In genomic region chr15:42650208-42651066, GRCh38 we compare ENCODE assay signal across 8 cellular contexts.
DNase-seq lines count a peak whose midpoint lies in the region; ATAC-seq and TF ChIP-seq lines count a peak whose summit lies in the region.

No MANE protein-coding gene starts in this region.

- no peaks in the 10 kb centered on the region for H4K20me1 ChIP-seq in IMR-90 (ENCODE audit: insufficient read depth, low read length)
- no peaks in the 10 kb centered on the region for H4K20me1 ChIP-seq in PC-3 (ENCODE audit: low read length)

- DNase-seq in AG09309 (ENCODE audit: low read depth) (peak; percentile 66), IMR-90 (peak; percentile 88), PC-3 (peak; percentile 98), fibroblast of the conjunctiva (ENCODE audit: low read depth) (peak; percentile 75), nucleus accumbens (lab: John Stamatoyannopoulos, UW) (peak in 44 of 56 donors; percentile 2 to 70 (median 29)), transverse colon (peak; percentile 67)
- DNase-seq in activated T-cell treated with anti-CD3 and anti-CD28 coated beads, Interleukin-2, amount 50 U/mL, for 4 hours: peak; percentile 29

- CTCF ChIA-PET in IMR-90 (lab: Yijun Ruan, JAX): no interaction called here
- CTCF ChIA-PET in PC-3 (lab: Charles Lee): no interaction called here

- H3K56ac ChIP-seq in IMR-90 (ENCODE audit: extremely low read depth, insufficient read depth, low read length): no peak overlapping the region

- H3K9me1 ChIP-seq in IMR-90 (ENCODE audit: insufficient read depth, low read length): no peaks in the 10 kb centered on the region

- H4K91ac ChIP-seq in IMR-90 (ENCODE audit: insufficient read depth, low read depth, low read length): no peak overlapping the region

- H3K27ac ChIP-seq in IMR-90 (ENCODE audit: insufficient read depth, low read length): no peak overlapping the region
- H3K27ac ChIP-seq in PC-3 (ENCODE audit: low read length): no peak overlapping the region
- H3K27ac ChIP-seq in transverse colon: no peak overlapping the region

- H3K27me3 ChIP-seq in IMR-90 (ENCODE audit: control insufficient read depth, insufficient read depth, low read length) (no peaks in the 10 kb centered on the region), PC-3 (ENCODE audit: low read length) (no peaks in the 10 kb centered on the region), transverse colon (no peaks in the 10 kb centered on the region)

- POLR2A ChIA-PET in IMR-90 (lab: Charles Lee; ENCODE audit: unreplicated experiment) (interaction anchor here (0.7 kb wide), 1 partner anchor 698 kb away, joined by 14 read pairs; no protein-coding TSS in a partner anchor), PC-3 (lab: Charles Lee; ENCODE audit: unreplicated experiment) (no interaction called here)

- H3K9me3 ChIP-seq in IMR-90 (ENCODE audit: control insufficient read depth, insufficient read depth, low read length): no peaks in the 10 kb centered on the region
- no peaks in the 10 kb centered on the region for H3K9me3 ChIP-seq in PC-3 (ENCODE audit: low read length)
- no peaks in the 10 kb centered on the region for H3K9me3 ChIP-seq in transverse colon

- no peak overlapping the region for H3K4me3 Mint-ChIP-seq in activated T-cell treated with anti-CD3 and anti-CD28 coated beads, Interleukin-2, amount 50 U/mL, for 4 hours

- dilution Hi-C loops in IMR-90 (cut with HindIII; ENCODE audit: low sequenced_read_pairs, unreplicated experiment): no loop called here

- TF ChIP-seq CTCF in AG09309 (IDR thresholded peaks at IDR 0.05; ENCODE audit: control insufficient read depth, insufficient read depth, low read depth, low read length, missing control alignments) (peak; percentile 86), IMR-90 (conservative IDR thresholded peaks at IDR 0.05; ENCODE audit: low read depth, low read length) (peak; percentile 87), PC-3 (conservative IDR thresholded peaks at IDR 0.05; ENCODE audit: low read depth, low read length) (peak; percentile 96), transverse colon (IDR thresholded peaks at IDR 0.05) (peak; percentile 66 to 77 (median 72))

- no peaks in the 10 kb centered on the region for H3K9me3 Mint-ChIP-seq in activated T-cell treated with anti-CD3 and anti-CD28 coated beads, Interleukin-2, amount 50 U/mL, for 4 hours

- H4K8ac ChIP-seq in IMR-90 (ENCODE audit: low read depth in 2 of 2, low read length in 2 of 2): no peak overlapping the region

- peak; percentile 82 for ATAC-seq in GM18867 (IDR thresholded peaks at IDR 0.05; ENCODE audit: unreplicated experiment)
- ATAC-seq in IMR-90 (ENCODE audit: low read depth): peak; percentile 100
- ATAC-seq in PC-3: peak; percentile 100
- ATAC-seq in activated T-cell treated with anti-CD3 and anti-CD28 coated beads, Interleukin-2, amount 50 U/mL, for 4 hours: peak; percentile 88 to 94

- no peaks in the 10 kb centered on the region for H3F3A ChIP-seq in PC-3 (ENCODE audit: low read length, unreplicated experiment)

- no peak overlapping the region for H3K4ac ChIP-seq in IMR-90 (ENCODE audit: low read depth, low read length)

- no peak overlapping the region for H2BK15ac ChIP-seq in IMR-90 (ENCODE audit: low read depth, low read length)

- no peak overlapping the region for H3K4me3 ChIP-seq in AG09309 (ENCODE audit: control insufficient read depth, low read depth, low read length)
- no peak overlapping the region for H3K4me3 ChIP-seq in IMR-90 (ENCODE audit: insufficient read depth, low read depth, low read length)
- H3K4me3 ChIP-seq in PC-3 (ENCODE audit: low read length): no peak overlapping the region
- H3K4me3 ChIP-seq in transverse colon: no peak overlapping the region

- in situ Hi-C loops in IMR-90 (cut with MboI; ENCODE audit: low sequenced_read_pairs): no loop called here
- in situ Hi-C loops in transverse colon (cut with MboI; ENCODE audit: low pct_ligation_motif_present in 1 of 4, low pct_unique_long_range_greater_than_20kb in 1 of 4, low sequenced_read_pairs in 3 of 4): loop anchor here in 1 of 4 donors (10.0 kb wide), 1 partner anchor 56 kb away; no protein-coding TSS in a partner anchor

- H3K9me2 ChIP-seq in PC-3 (replicated peaks; ENCODE audit: low read length): no peaks in the 10 kb centered on the region

- peaks cover 6% of the 10 kb centered on the region for H3K4me1 Mint-ChIP-seq in activated T-cell treated with anti-CD3 and anti-CD28 coated beads, Interleukin-2, amount 50 U/mL, for 4 hours (ENCODE audit: low read depth)

- peak; percentile 90 for TF ChIP-seq RAD21 in IMR-90 (IDR thresholded peaks at IDR 0.05; ENCODE audit: low read length)

- H2AK5ac ChIP-seq in IMR-90 (ENCODE audit: low read depth, low read length): no peak overlapping the region

- H3K36me3 Mint-ChIP-seq in activated T-cell treated with anti-CD3 and anti-CD28 coated beads, Interleukin-2, amount 50 U/mL, for 4 hours (ENCODE audit: insufficient read depth): no peaks in the 10 kb centered on the region

- no CpG with 5 or more reads among the region's 5 CpGs for WGBS in IMR-90 (ENCODE audit: extremely low coverage in 2 of 2, insufficient read length in 1 of 2), 2 experiments
- 51 to 88% methylated on average over 2 to 5 of the region's 5 CpGs for WGBS in transverse colon (ENCODE audit: low coverage in 1 of 2), 2 donors

- no peak overlapping the region for H2BK5ac ChIP-seq in IMR-90 (ENCODE audit: low read depth, low read length, poor library complexity, severe bottlenecking)

- H3K18ac ChIP-seq in IMR-90 (ENCODE audit: low read depth, low read length): no peak overlapping the region

- H3K4me2 ChIP-seq in IMR-90 (ENCODE audit: low read depth, low read length): no peak overlapping the region
- peak overlapping the region; percentile 4; the same call in 1 of the 2 replicates for H3K4me2 ChIP-seq in PC-3 (ENCODE audit: low read length)

- intact Hi-C loops in IMR-90 (cut with micrococcal nuclease): loop anchor here (1.0 to 5.0 kb wide), 4 partner anchors 73 to 584 kb away; partner anchors contain the start of genes HAUS2, LRRC57 and STARD9
- intact Hi-C loops in PC-3 (cut with micrococcal nuclease): loop anchor here (1.0 to 5.0 kb wide), 3 partner anchors 70 to 178 kb away; partner anchors contain the start of genes HAUS2 and LRRC57
- intact Hi-C loops in transverse colon (cut with DNase I; ENCODE audit: low total_unique reads): loop anchor here (10.0 kb wide), 1 partner anchor 96 kb away; no protein-coding TSS in a partner anchor

- H4K5ac ChIP-seq in IMR-90 (ENCODE audit: low read depth, low read length): no peak overlapping the region

- H3K36me3 ChIP-seq in IMR-90 (ENCODE audit: control insufficient read depth, insufficient read depth, low read length): 0 out of 2 replicates have a peak, but pooled peaks cover 3% of the 10 kb centered on the region
- no peaks in the 10 kb centered on the region for H3K36me3 ChIP-seq in PC-3 (ENCODE audit: low read depth, low read length)
- H3K36me3 ChIP-seq in transverse colon: peaks cover 0 to 6% (median 2%) of the 10 kb centered on the region in 4 donors

- BruUV-seq in IMR-90 (replicated peaks; lab: Mats Ljungman, UMichigan): no TSS peak
- no TSS peak for BruUV-seq in PC-3 (replicated peaks; lab: Mats Ljungman, UMichigan)

- H2AFZ ChIP-seq in IMR-90 (replicated peaks; ENCODE audit: low read length, poor library complexity) (no peak overlapping the region), PC-3 (ENCODE audit: low read length) (no peak overlapping the region)

- no peaks in the 10 kb centered on the region for H3K27me3 Mint-ChIP-seq in activated T-cell treated with anti-CD3 and anti-CD28 coated beads, Interleukin-2, amount 50 U/mL, for 4 hours (ENCODE audit: low read depth)

- no peaks in the 10 kb centered on the region for H3K79me2 ChIP-seq in PC-3 (ENCODE audit: low read length)

- no peak for TF ChIP-seq EP300 in transverse colon (IDR thresholded peaks at IDR 0.05; ENCODE audit: low read depth)

- no peak overlapping the region for H3K14ac ChIP-seq in IMR-90 (replicated peaks; ENCODE audit: low read depth, low read length)

- no peaks in the 10 kb centered on the region for H3K79me1 ChIP-seq in IMR-90 (ENCODE audit: low read depth in 1 of 2, low read length in 2 of 2)

- no peak overlapping the region for H3K9ac ChIP-seq in IMR-90 (ENCODE audit: low read depth, low read length)
- H3K9ac ChIP-seq in PC-3 (ENCODE audit: low read length): no peak overlapping the region

- no peak overlapping the region for H2BK120ac ChIP-seq in IMR-90 (ENCODE audit: low read depth, low read length)

- TF ChIP-seq POLR2A in IMR-90 (IDR thresholded peaks at IDR 0.05; ENCODE audit: low read depth, low read length) (no peak), transverse colon (IDR thresholded peaks at IDR 0.05) (no peak)

- no peak overlapping the region for H3K23ac ChIP-seq in IMR-90 (ENCODE audit: low read depth, low read length)

- H2AK9ac ChIP-seq in IMR-90 (replicated peaks; ENCODE audit: low read depth, low read length, poor library complexity): peak overlapping the region; percentile 11

- H2BK20ac ChIP-seq in IMR-90 (ENCODE audit: low read depth, low read length): no peak overlapping the region

- H3K4me1 ChIP-seq in IMR-90 (ENCODE audit: control insufficient read depth, insufficient read depth, low read length) (no peaks in the 10 kb centered on the region), PC-3 (ENCODE audit: insufficient read depth, low read length) (peaks cover 4% of the 10 kb centered on the region), transverse colon (peaks cover 0 to 6% (median 0%) of the 10 kb centered on the region in 4 donors)

TF ChIP-seq in IMR-90, 13 proteins besides CTCF, POLR2A, EP300 and RAD21:
- no peak for TF ChIP-seq RFX5 (IDR thresholded peaks at IDR 0.05; ENCODE audit: low read depth, low read length)
- no peak for TF ChIP-seq MXI1 (IDR thresholded peaks at IDR 0.05; ENCODE audit: borderline replicate concordance, low read depth, low read length)
- no peak for TF ChIP-seq NFE2L2 (IDR thresholded peaks at IDR 0.05; ENCODE audit: low read depth, low read length)
- peak; percentile 79 for TF ChIP-seq SMC3 (IDR thresholded peaks at IDR 0.05; ENCODE audit: low read depth, low read length)

Comparison
In these comparisons a context has a peak if more than half of its experiments do, and no peak if none do; other contexts are left out.
1. DNase-seq: peak in every context shown above with its lines; median percentile 98 in PC-3; 88 in IMR-90; 75 in fibroblast of the conjunctiva; 67 in transverse colon; 66 in AG09309; 29 in activated T-cell treated with anti-CD3 and anti-CD28 coated beads, Interleukin-2, amount 50 U/mL, for 4 hours; 29 in nucleus accumbens.